2 cellular contexts compared by ENCODE assay signal in the genomic region with DNA sequence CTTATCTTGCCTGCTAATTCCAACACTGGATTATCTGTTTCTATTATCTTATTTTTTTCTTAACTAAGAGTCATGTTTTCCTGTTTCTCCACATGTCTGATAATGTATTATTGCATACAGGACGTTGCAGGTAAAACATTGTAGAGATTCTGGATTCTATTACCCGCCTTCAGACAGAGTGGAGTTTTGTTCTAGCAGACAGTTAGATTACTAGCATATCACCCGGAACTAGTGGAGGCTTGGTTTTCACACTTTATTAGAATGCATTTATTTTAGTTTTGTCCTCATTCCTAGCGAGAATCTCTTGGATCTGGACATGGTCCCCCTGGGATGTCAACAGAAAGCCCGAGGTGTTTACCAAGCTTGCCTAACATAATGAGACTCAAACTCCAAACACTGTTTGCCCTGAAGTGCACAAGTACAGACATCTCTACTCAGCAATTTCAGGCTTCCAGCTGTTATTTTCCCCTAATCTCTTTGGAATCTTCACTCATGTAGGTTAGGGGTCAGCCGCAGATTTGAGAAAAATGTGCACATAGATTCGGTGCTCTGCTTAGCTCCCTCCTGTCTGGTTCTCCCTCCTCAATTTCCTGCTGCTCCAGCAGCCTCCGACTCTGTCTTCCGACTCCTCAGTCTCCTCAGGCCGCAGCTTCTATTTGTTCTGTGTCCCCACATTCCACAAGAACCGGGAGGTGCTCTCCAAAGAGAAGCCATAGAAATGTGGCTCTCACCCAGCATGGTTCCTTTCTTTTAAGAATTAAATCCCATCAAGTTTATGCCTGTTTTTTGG.
TF ChIP-seq lines count a peak whose summit lies in the region.

No MANE protein-coding gene starts in this region.

TF ChIP-seq in A549, 52 proteins besides CTCF, POLR2A, EP300 and RAD21:
- TF ChIP-seq, protein P1, sequence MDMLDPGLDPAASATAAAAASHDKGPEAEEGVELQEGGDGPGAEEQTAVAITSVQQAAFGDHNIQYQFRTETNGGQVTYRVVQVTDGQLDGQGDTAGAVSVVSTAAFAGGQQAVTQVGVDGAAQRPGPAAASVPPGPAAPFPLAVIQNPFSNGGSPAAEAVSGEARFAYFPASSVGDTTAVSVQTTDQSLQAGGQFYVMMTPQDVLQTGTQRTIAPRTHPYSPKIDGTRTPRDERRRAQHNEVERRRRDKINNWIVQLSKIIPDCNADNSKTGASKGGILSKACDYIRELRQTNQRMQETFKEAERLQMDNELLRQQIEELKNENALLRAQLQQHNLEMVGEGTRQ (IDR thresholded peaks at IDR 0.05) = no peak
- TF ChIP-seq SREBF2 (IDR thresholded peaks at IDR 0.05) (no peak), RFX5 (IDR thresholded peaks at IDR 0.05) (no peak), MAZ (IDR thresholded peaks at IDR 0.05; ENCODE audit: borderline replicate concordance, low read depth, low read length) (no peak), HOXB13 (CRISPR knock-in tag; IDR thresholded peaks at IDR 0.05; ENCODE audit: low read depth) (no peak), HEYL (CRISPR knock-in tag; IDR thresholded peaks at IDR 0.05) (no peak), RNF2 (IDR thresholded peaks at IDR 0.05; ENCODE audit: borderline replicate concordance, low read depth) (no peak), CBX8 (IDR thresholded peaks at IDR 0.05) (no peak), EHMT2 (IDR thresholded peaks at IDR 0.05; ENCODE audit: low read depth) (no peak), CBX2 (IDR thresholded peaks at IDR 0.05; ENCODE audit: borderline replicate concordance, low read depth) (no peak)
- TF ChIP-seq, protein P2, sequence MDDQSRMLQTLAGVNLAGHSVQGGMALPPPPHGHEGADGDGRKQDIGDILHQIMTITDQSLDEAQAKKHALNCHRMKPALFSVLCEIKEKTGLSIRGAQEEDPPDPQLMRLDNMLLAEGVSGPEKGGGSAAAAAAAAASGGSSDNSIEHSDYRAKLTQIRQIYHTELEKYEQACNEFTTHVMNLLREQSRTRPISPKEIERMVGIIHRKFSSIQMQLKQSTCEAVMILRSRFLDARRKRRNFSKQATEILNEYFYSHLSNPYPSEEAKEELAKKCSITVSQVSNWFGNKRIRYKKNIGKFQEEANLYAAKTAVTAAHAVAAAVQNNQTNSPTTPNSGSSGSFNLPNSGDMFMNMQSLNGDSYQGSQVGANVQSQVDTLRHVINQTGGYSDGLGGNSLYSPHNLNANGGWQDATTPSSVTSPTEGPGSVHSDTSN (IDR thresholded peaks at IDR 0.05) = no peak
- TF ChIP-seq, protein P3, sequence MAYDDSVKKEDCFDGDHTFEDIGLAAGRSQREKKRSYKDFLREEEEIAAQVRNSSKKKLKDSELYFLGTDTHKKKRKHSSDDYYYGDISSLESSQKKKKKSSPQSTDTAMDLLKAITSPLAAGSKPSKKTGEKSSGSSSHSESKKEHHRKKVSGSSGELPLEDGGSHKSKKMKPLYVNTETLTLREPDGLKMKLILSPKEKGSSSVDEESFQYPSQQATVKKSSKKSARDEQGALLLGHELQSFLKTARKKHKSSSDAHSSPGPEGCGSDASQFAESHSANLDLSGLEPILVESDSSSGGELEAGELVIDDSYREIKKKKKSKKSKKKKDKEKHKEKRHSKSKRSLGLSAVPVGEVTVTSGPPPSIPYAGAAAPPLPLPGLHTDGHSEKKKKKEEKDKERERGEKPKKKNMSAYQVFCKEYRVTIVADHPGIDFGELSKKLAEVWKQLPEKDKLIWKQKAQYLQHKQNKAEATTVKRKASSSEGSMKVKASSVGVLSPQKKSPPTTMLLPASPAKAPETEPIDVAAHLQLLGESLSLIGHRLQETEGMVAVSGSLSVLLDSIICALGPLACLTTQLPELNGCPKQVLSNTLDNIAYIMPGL (CRISPR knock-in tag; IDR thresholded peaks at IDR 0.05; ENCODE audit: borderline replicate concordance) = no peak
- TF ChIP-seq, protein P4, sequence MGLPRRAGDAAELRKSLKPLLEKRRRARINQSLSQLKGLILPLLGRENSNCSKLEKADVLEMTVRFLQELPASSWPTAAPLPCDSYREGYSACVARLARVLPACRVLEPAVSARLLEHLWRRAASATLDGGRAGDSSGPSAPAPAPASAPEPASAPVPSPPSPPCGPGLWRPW (IDR thresholded peaks at IDR 0.05) = no peak

TF ChIP-seq in IMR-90, 13 proteins besides CTCF, POLR2A, EP300 and RAD21:
- TF ChIP-seq FOS (IDR thresholded peaks at IDR 0.05; ENCODE audit: low read depth, low read length) (no peak), MXI1 (IDR thresholded peaks at IDR 0.05; ENCODE audit: borderline replicate concordance, low read depth, low read length) (no peak), RFX5 (IDR thresholded peaks at IDR 0.05; ENCODE audit: low read depth, low read length) (no peak), BHLHE40 (IDR thresholded peaks at IDR 0.05; ENCODE audit: low read depth, low read length) (no peak), RCOR1 (IDR thresholded peaks at IDR 0.05; ENCODE audit: insufficient replicate concordance, low read length) (no peak)
- TF ChIP-seq, protein P5, sequence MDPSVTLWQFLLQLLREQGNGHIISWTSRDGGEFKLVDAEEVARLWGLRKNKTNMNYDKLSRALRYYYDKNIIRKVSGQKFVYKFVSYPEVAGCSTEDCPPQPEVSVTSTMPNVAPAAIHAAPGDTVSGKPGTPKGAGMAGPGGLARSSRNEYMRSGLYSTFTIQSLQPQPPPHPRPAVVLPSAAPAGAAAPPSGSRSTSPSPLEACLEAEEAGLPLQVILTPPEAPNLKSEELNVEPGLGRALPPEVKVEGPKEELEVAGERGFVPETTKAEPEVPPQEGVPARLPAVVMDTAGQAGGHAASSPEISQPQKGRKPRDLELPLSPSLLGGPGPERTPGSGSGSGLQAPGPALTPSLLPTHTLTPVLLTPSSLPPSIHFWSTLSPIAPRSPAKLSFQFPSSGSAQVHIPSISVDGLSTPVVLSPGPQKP (IDR thresholded peaks at IDR 0.05; ENCODE audit: borderline replicate concordance, low read depth, low read length) = no peak
TF ChIP-seq in IMR-90: peak in this region for 0.
